ENCODE assay signal across 8 cellular contexts in genomic region chr1:66253330-66253921, GRCh38.
DNase-seq lines count a peak whose midpoint lies in the region; ATAC-seq and TF ChIP-seq lines count a peak whose summit lies in the region.

No MANE protein-coding gene starts in this region.

- intact Hi-C loops in right cardiac atrium (cut with DNase I) = loop anchor here (2.0 to 10.0 kb wide), 5 partner anchors 193 to 481 kb away; no protein-coding TSS in a partner anchor

- peak overlapping the region; percentile 37 for H2AFZ ChIP-seq in smooth muscle cell (ENCODE audit: low read depth)

- H3K9me3 ChIP-seq in right cardiac atrium (ENCODE audit: control insufficient read depth, low read length) (no peaks in the 10 kb centered on the region), smooth muscle cell (replicated peaks; ENCODE audit: low read depth) (no peaks in the 10 kb centered on the region)

- H3K79me2 ChIP-seq in smooth muscle cell (ENCODE audit: low read depth) = no peaks in the 10 kb centered on the region

- H3F3A ChIP-seq in smooth muscle cell (ENCODE audit: low read depth) = peaks cover 16% of the 10 kb centered on the region

- H3K4me3 ChIP-seq in right cardiac atrium (ENCODE audit: low read length) (no peak overlapping the region), smooth muscle cell (no peak overlapping the region)

- H3K4me1 ChIP-seq in right cardiac atrium (ENCODE audit: control insufficient read depth, insufficient read depth, low read length) (no peaks in the 10 kb centered on the region), smooth muscle cell (ENCODE audit: low read depth) (peaks cover 15% of the 10 kb centered on the region)

- H3K4me2 ChIP-seq in smooth muscle cell = peak overlapping the region; percentile 8

- H3K36me3 ChIP-seq in smooth muscle cell (ENCODE audit: low read depth) = no peaks in the 10 kb centered on the region

- peak; percentile 60 for DNase-seq in DMS153 (lab: John Stamatoyannopoulos, UW)
- DNase-seq in NCI-H2227 treated with DMSO at 0.1 percent for 48 hours (lab: John Stamatoyannopoulos, UW) = peak; percentile 80
- DNase-seq in amniotic epithelial cell (ENCODE audit: low read depth) = peak; percentile 81
- no peak for DNase-seq in right cardiac atrium
- DNase-seq in smooth muscle cell (lab: John Stamatoyannopoulos, UW; ENCODE audit: unreplicated experiment) = no peak
- DNase-seq in activated CD4-positive, CD25-positive, alpha-beta regulatory T cell treated with anti-CD3 and anti-CD28 coated beads, Interleukin-2, amount 50 U/mL, for 72 hours = no peak

- no peak overlapping the region for H3K27ac ChIP-seq in right cardiac atrium (ENCODE audit: low read length)
- no peak overlapping the region for H3K27ac ChIP-seq in smooth muscle cell (ENCODE audit: low read depth)

- WGBS in right cardiac atrium = 1% methylated on average over 1 of the region's 1 CpG
- WGBS in smooth muscle cell (ENCODE audit: low lambda C conversion rate) = 0% methylated on average over 1 of the region's 1 CpG

- TF ChIP-seq CTCF in smooth muscle cell (IDR thresholded peaks at IDR 0.05; ENCODE audit: borderline replicate concordance, insufficient read depth, poor library complexity, severe bottlenecking) = peak; percentile 81

- ATAC-seq in GM19043 (IDR thresholded peaks at IDR 0.05; ENCODE audit: low read depth, unreplicated experiment) (peak; percentile 75), HG03139 (IDR thresholded peaks at IDR 0.05; ENCODE audit: unreplicated experiment) (peak; percentile 72), right cardiac atrium (peak; percentile 84 to 89)

- H3K9ac ChIP-seq in smooth muscle cell (ENCODE audit: low read depth) = no peak overlapping the region

- H4K20me1 ChIP-seq in smooth muscle cell (ENCODE audit: low read depth) = no peaks in the 10 kb centered on the region

- H3K27me3 ChIP-seq in right cardiac atrium (ENCODE audit: control insufficient read depth, insufficient read depth) (no peaks in the 10 kb centered on the region), smooth muscle cell (ENCODE audit: low read depth) (no peaks in the 10 kb centered on the region)

Comparison
In these comparisons a context has a peak if more than half of its experiments do, and no peak if none do; other contexts are left out.
1. DNase-seq: peak in DMS153 (single experiment), NCI-H2227 treated with DMSO at 0.1 percent for 48 hours (single experiment) and amniotic epithelial cell (single experiment); none in right cardiac atrium (0 of 3), smooth muscle cell (single experiment) and activated CD4-positive, CD25-positive, alpha-beta regulatory T cell treated with anti-CD3 and anti-CD28 coated beads, Interleukin-2, amount 50 U/mL, for 72 hours (single experiment).
2. Peak in every context shown above with its lines, with median percentiles within 50 percentile points of each other: ATAC-seq.